In genomic region chrX:39577206-39577605, GRCh38 we compare ENCODE assay signal across 20 cellular contexts.
A peak's percentile ranks its signal among the peaks of the same experiment; 100 is the strongest.
DNase-seq lines count a peak whose midpoint lies in the region; ATAC-seq and TF ChIP-seq lines count a peak whose summit lies in the region.
"Had no signal": no experiment of that assay in that cellular context is flagged by ENCODE, and none has a peak within 500 bp of the region (broad histone marks: within the 10 kb centered on the region; RNA-seq: fewer than 3 reads in every experiment).

No MANE protein-coding gene starts in this region.

- CTCF ChIA-PET in activated CD8-positive, alpha-beta memory T cell treated with anti-CD3 and anti-CD28 coated beads, Interleukin-2, amount 10 ng/mL, durations not matched to agents 7 days and 5 days (lab: Charles Lee): no interaction called here

- peak overlapping the region; percentile 4 to 7 for H3K4me3 Mint-ChIP-seq in activated T-cell treated with anti-CD3 and anti-CD28 coated beads, Interleukin-2, amount 50 U/mL, for 72 hours
- H3K4me3 Mint-ChIP-seq in activated T-cell treated with anti-CD3 and anti-CD28 coated beads, Interleukin-2, amount 50 U/mL, for 24 hours: no peak overlapping the region
- H3K4me3 Mint-ChIP-seq in type B pancreatic cell: peak overlapping the region; percentile 14
- H3K4me3 Mint-ChIP-seq in chondrocyte (ENCODE audit: unreplicated experiment): no peak overlapping the region
- no peak overlapping the region for H3K4me3 Mint-ChIP-seq in activated CD8-positive, alpha-beta memory T cell treated with anti-CD3 and anti-CD28 coated beads, Interleukin-2, amount 10 ng/mL, durations not matched to agents 7 days and 5 days
- H3K4me3 Mint-ChIP-seq: activated B cell treated with CpG ODN at 0.5 μM for 24 hours; activated naive CD8-positive, alpha-beta T cell treated with anti-CD3 and anti-CD28 coated beads, Interleukin-2, amount 10 ng/mL, durations not matched to agents 7 days and 5 days; activated T-helper 1 cell treated with anti-CD3 and anti-CD28 coated beads, Interleukin-12 subunit alpha, Interleukin-12 subunit beta, Interleukin-2, Interleukin-4 antibody, amounts not matched to agents 30 ng/mL and 10 ng/mL and 1 ng/mL, durations not matched to agents 14 hours and 24 hours and 36 hours; T-helper 1 cell treated with Interleukin-12 subunit alpha and Interleukin-12 subunit beta and Interleukin-4 antibody, amounts not matched to agents 30 μg/mL and 1 μg/mL, for 36 hours had no signal

- peaks cover 12% of the 10 kb centered on the region for H3K27me3 Mint-ChIP-seq in activated T-cell treated with anti-CD3 and anti-CD28 coated beads, Interleukin-2, amount 50 U/mL, for 72 hours (ENCODE audit: low read depth)
- H3K27me3 Mint-ChIP-seq in activated T-cell treated with anti-CD3 and anti-CD28 coated beads, Interleukin-2, amount 50 U/mL, for 24 hours: peaks cover 39% of the 10 kb centered on the region
- H3K27me3 Mint-ChIP-seq in type B pancreatic cell (no peaks in the 10 kb centered on the region), chondrocyte (ENCODE audit: low read depth) (peaks cover 12% of the 10 kb centered on the region)
- H3K27me3 Mint-ChIP-seq in activated CD8-positive, alpha-beta memory T cell treated with anti-CD3 and anti-CD28 coated beads, Interleukin-2, amount 10 ng/mL, durations not matched to agents 7 days and 5 days: no peaks in the 10 kb centered on the region

- H3K27ac Mint-ChIP-seq in activated T-cell treated with anti-CD3 and anti-CD28 coated beads, Interleukin-2, amount 50 U/mL, for 72 hours: no peak overlapping the region
- no peak overlapping the region for H3K27ac Mint-ChIP-seq in activated T-cell treated with anti-CD3 and anti-CD28 coated beads, Interleukin-2, amount 50 U/mL, for 24 hours
- no peak overlapping the region for H3K27ac Mint-ChIP-seq in type B pancreatic cell
- H3K27ac Mint-ChIP-seq in chondrocyte (ENCODE audit: unreplicated experiment): no peak overlapping the region
- no peak overlapping the region for H3K27ac Mint-ChIP-seq in activated CD8-positive, alpha-beta memory T cell treated with anti-CD3 and anti-CD28 coated beads, Interleukin-2, amount 10 ng/mL, durations not matched to agents 7 days and 5 days
- H3K27ac Mint-ChIP-seq: activated B cell treated with CpG ODN at 0.5 μM for 24 hours; activated naive CD8-positive, alpha-beta T cell treated with anti-CD3 and anti-CD28 coated beads, Interleukin-2, amount 10 ng/mL, durations not matched to agents 7 days and 5 days; activated T-helper 1 cell treated with anti-CD3 and anti-CD28 coated beads, Interleukin-12 subunit alpha, Interleukin-12 subunit beta, Interleukin-2, Interleukin-4 antibody, amounts not matched to agents 30 ng/mL and 10 ng/mL and 1 ng/mL, durations not matched to agents 14 hours and 24 hours and 36 hours; T-helper 1 cell treated with Interleukin-12 subunit alpha and Interleukin-12 subunit beta and Interleukin-4 antibody, amounts not matched to agents 30 μg/mL and 1 μg/mL, for 36 hours had no signal

- peak overlapping the region; percentile 51 for H3K4me3 ChIP-seq in SJCRH30
- H3K4me3 ChIP-seq: cardiac muscle cell, gastroesophageal sphincter, K562, psoas muscle had no signal

- no peaks in the 10 kb centered on the region for H3K36me3 Mint-ChIP-seq in activated T-cell treated with anti-CD3 and anti-CD28 coated beads, Interleukin-2, amount 50 U/mL, for 72 hours (ENCODE audit: insufficient read depth in 2 of 2)
- H3K36me3 Mint-ChIP-seq in activated T-cell treated with anti-CD3 and anti-CD28 coated beads, Interleukin-2, amount 50 U/mL, for 24 hours (ENCODE audit: low read depth): no peaks in the 10 kb centered on the region
- H3K36me3 Mint-ChIP-seq in type B pancreatic cell: no peaks in the 10 kb centered on the region
- H3K36me3 Mint-ChIP-seq in chondrocyte (ENCODE audit: low read depth): no peaks in the 10 kb centered on the region
- no peaks in the 10 kb centered on the region for H3K36me3 Mint-ChIP-seq in activated CD8-positive, alpha-beta memory T cell treated with anti-CD3 and anti-CD28 coated beads, Interleukin-2, amount 10 ng/mL, durations not matched to agents 7 days and 5 days
- H3K36me3 Mint-ChIP-seq: activated naive CD8-positive, alpha-beta T cell treated with anti-CD3 and anti-CD28 coated beads, Interleukin-2, amount 10 ng/mL, durations not matched to agents 7 days and 5 days had no signal

- H3K36me3 ChIP-seq in SJCRH30: no peaks in the 10 kb centered on the region
- H3K36me3 ChIP-seq: cardiac muscle cell, gastroesophageal sphincter had no signal

- DNase-seq in activated T-cell treated with anti-CD3 and anti-CD28 coated beads, Interleukin-2, amount 50 U/mL, for 72 hours: no peak
- no peak for DNase-seq in activated T-cell treated with anti-CD3 and anti-CD28 coated beads, Interleukin-2, amount 50 U/mL, for 24 hours
- DNase-seq in SJCRH30 (peak; percentile 73 to 76), islet precursor cell (peak; percentile 73), type B pancreatic cell (ENCODE audit: extremely low spot score, unreplicated experiment) (no peak), chondrocyte (ENCODE audit: low spot score) (no peak)
- no peak for DNase-seq in activated CD8-positive, alpha-beta memory T cell treated with anti-CD3 and anti-CD28 coated beads, Interleukin-2, amount 10 ng/mL, durations not matched to agents 7 days and 5 days
- DNase-seq: activated B cell treated with CpG ODN at 0.5 μM for 24 hours; activated CD8-positive, alpha-beta memory T cell treated with anti-CD3 and anti-CD28 coated beads for 24 hours; activated naive CD8-positive, alpha-beta T cell treated with anti-CD3 and anti-CD28 coated beads, Interleukin-2, amount 10 ng/mL, durations not matched to agents 7 days and 5 days; erythroblast; NCI-H1930; psoas muscle; SHP77 had no signal

- no peaks in the 10 kb centered on the region for H3K27me3 ChIP-seq in SJCRH30
- H3K27me3 ChIP-seq: cardiac muscle cell, gastroesophageal sphincter had no signal

- H3K4me1 Mint-ChIP-seq in activated T-cell treated with anti-CD3 and anti-CD28 coated beads, Interleukin-2, amount 50 U/mL, for 72 hours (ENCODE audit: low read depth): peaks cover 36% of the 10 kb centered on the region
- peaks cover 25% of the 10 kb centered on the region for H3K4me1 Mint-ChIP-seq in activated T-cell treated with anti-CD3 and anti-CD28 coated beads, Interleukin-2, amount 50 U/mL, for 24 hours (ENCODE audit: low read depth)
- H3K4me1 Mint-ChIP-seq in type B pancreatic cell (ENCODE audit: unreplicated experiment): peaks cover 17% of the 10 kb centered on the region
- H3K4me1 Mint-ChIP-seq in chondrocyte (ENCODE audit: low read depth): peaks cover 15% of the 10 kb centered on the region
- H3K4me1 Mint-ChIP-seq in activated CD8-positive, alpha-beta memory T cell treated with anti-CD3 and anti-CD28 coated beads, Interleukin-2, amount 10 ng/mL, durations not matched to agents 7 days and 5 days: peaks cover 16% of the 10 kb centered on the region

- TF ChIP-seq CTCF in type B pancreatic cell (conservative IDR thresholded peaks at IDR 0.05) (no peak), chondrocyte (IDR thresholded peaks at IDR 0.05) (no peak)

- H3K9me3 ChIP-seq in SJCRH30 (replicated peaks): no peaks in the 10 kb centered on the region
- H3K9me3 ChIP-seq: gastroesophageal sphincter, psoas muscle had no signal

- H3K27ac ChIP-seq in SJCRH30: peak overlapping the region; percentile 88
- H3K27ac ChIP-seq: cardiac muscle cell, gastroesophageal sphincter, psoas muscle had no signal

- no peaks in the 10 kb centered on the region for H3K9me3 Mint-ChIP-seq in activated T-cell treated with anti-CD3 and anti-CD28 coated beads, Interleukin-2, amount 50 U/mL, for 72 hours
- H3K9me3 Mint-ChIP-seq in activated T-cell treated with anti-CD3 and anti-CD28 coated beads, Interleukin-2, amount 50 U/mL, for 24 hours: no peaks in the 10 kb centered on the region
- no peaks in the 10 kb centered on the region for H3K9me3 Mint-ChIP-seq in type B pancreatic cell
- peaks cover 10% of the 10 kb centered on the region for H3K9me3 Mint-ChIP-seq in chondrocyte (ENCODE audit: low read depth)
- H3K9me3 Mint-ChIP-seq in activated CD8-positive, alpha-beta memory T cell treated with anti-CD3 and anti-CD28 coated beads, Interleukin-2, amount 10 ng/mL, durations not matched to agents 7 days and 5 days (ENCODE audit: low read depth): no peaks in the 10 kb centered on the region
- H3K9me3 Mint-ChIP-seq: activated B cell treated with CpG ODN at 0.5 μM for 24 hours; activated naive CD8-positive, alpha-beta T cell treated with anti-CD3 and anti-CD28 coated beads, Interleukin-2, amount 10 ng/mL, durations not matched to agents 7 days and 5 days; activated T-helper 1 cell treated with anti-CD3 and anti-CD28 coated beads, Interleukin-12 subunit alpha, Interleukin-12 subunit beta, Interleukin-2, Interleukin-4 antibody, amounts not matched to agents 30 ng/mL and 10 ng/mL and 1 ng/mL, durations not matched to agents 14 hours and 24 hours and 36 hours; T-helper 1 cell treated with Interleukin-12 subunit alpha and Interleukin-12 subunit beta and Interleukin-4 antibody, amounts not matched to agents 30 μg/mL and 1 μg/mL, for 36 hours had no signal

- H3K4me1 ChIP-seq in SJCRH30: peaks cover 23% of the 10 kb centered on the region
- H3K4me1 ChIP-seq: gastroesophageal sphincter, psoas muscle had no signal

- ATAC-seq in activated T-cell treated with anti-CD3 and anti-CD28 coated beads, Interleukin-2, amount 50 U/mL, for 72 hours (replicated peaks in 1 of 2): no peak
- ATAC-seq in activated CD8-positive, alpha-beta memory T cell treated with anti-CD3 and anti-CD28 coated beads, Interleukin-2, amount 10 ng/mL, durations not matched to agents 7 days and 5 days: no peak
- no peak for ATAC-seq in GM21528 (IDR thresholded peaks at IDR 0.05; ENCODE audit: low FRiP score, unreplicated experiment)
- ATAC-seq: gastroesophageal sphincter, K562, psoas muscle had no signal

Comparison
In these comparisons a context has a peak if more than half of its experiments do, and no peak if none do; other contexts are left out.
1. H3K4me3 Mint-ChIP-seq: peak in activated T-cell treated with anti-CD3 and anti-CD28 coated beads, Interleukin-2, amount 50 U/mL, for 72 hours (2 of 2) and type B pancreatic cell (single experiment); none in activated T-cell treated with anti-CD3 and anti-CD28 coated beads, Interleukin-2, amount 50 U/mL, for 24 hours (single experiment), chondrocyte (single experiment) and activated CD8-positive, alpha-beta memory T cell treated with anti-CD3 and anti-CD28 coated beads, Interleukin-2, amount 10 ng/mL, durations not matched to agents 7 days and 5 days (single experiment).
2. DNase-seq: peak in SJCRH30 (2 of 2) and islet precursor cell (single experiment); none in activated T-cell treated with anti-CD3 and anti-CD28 coated beads, Interleukin-2, amount 50 U/mL, for 72 hours (0 of 2), activated T-cell treated with anti-CD3 and anti-CD28 coated beads, Interleukin-2, amount 50 U/mL, for 24 hours (single experiment), type B pancreatic cell (single experiment), chondrocyte (single experiment) and activated CD8-positive, alpha-beta memory T cell treated with anti-CD3 and anti-CD28 coated beads, Interleukin-2, amount 10 ng/mL, durations not matched to agents 7 days and 5 days (single experiment).